1 cellular context compared by ENCODE assay signal in genomic region chr10:79180619-79181221, GRCh38.
TF ChIP-seq lines count a peak whose summit lies in the region.

No MANE protein-coding gene starts in this region.

TF ChIP-seq in K562, 482 proteins besides CTCF, POLR2A, EP300 and RAD21 (continued from another document):
- TF ChIP-seq ZNF395 (CRISPR knock-in tag; IDR thresholded peaks at IDR 0.05) (peak; percentile 44; the same call in 1 of the 2 replicates), MAX (CRISPR knock-in tag; IDR thresholded peaks at IDR 0.05) (0 out of 2 replicates have a peak, but pooled peaks have one; percentile 32), MNT (conservative IDR thresholded peaks at IDR 0.05) (no peak), FOSL1 (tag; conservative IDR thresholded peaks at IDR 0.05) (peak; percentile 54), GATAD2A (IDR thresholded peaks at IDR 0.05) (peak; percentile 75; the same call in 1 of the 2 replicates), PTRF (tag; IDR thresholded peaks at IDR 0.05) (no peak), NCOR1 (IDR thresholded peaks at IDR 0.05) (no peak), ZNF175 (CRISPR knock-in tag; IDR thresholded peaks at IDR 0.05; ENCODE audit: low read depth) (0 out of 2 replicates have a peak, but pooled peaks have one; percentile 50), ARID1B (IDR thresholded peaks at IDR 0.05) (0 out of 2 replicates have a peak, but pooled peaks have one; percentile 52), PHF20 (IDR thresholded peaks at IDR 0.05; ENCODE audit: partially characterized antibody) (no peak), DPF2 (IDR thresholded peaks at IDR 0.05) (peak; percentile 52; the same call in 1 of the 2 replicates), NR1H2 (CRISPR knock-in tag; IDR thresholded peaks at IDR 0.05) (no peak), HES1 (IDR thresholded peaks at IDR 0.05; ENCODE audit: low read depth) (no peak), LCOR (CRISPR knock-in tag; IDR thresholded peaks at IDR 0.05) (no peak), MBD2 (IDR thresholded peaks at IDR 0.05; ENCODE audit: borderline replicate concordance, low read depth) (no peak), ZNF766 (CRISPR knock-in tag; conservative IDR thresholded peaks at IDR 0.05) (0 out of 2 replicates have a peak, but pooled peaks have one; percentile 40), JUN (IDR thresholded peaks at IDR 0.05; ENCODE audit: borderline replicate concordance, low read depth, low read length) (peak; percentile 43; the same call in 1 of the 2 replicates), JUN (CRISPR knock-in tag; IDR thresholded peaks at IDR 0.05; ENCODE audit: borderline replicate concordance) (no peak), ATF3 (IDR thresholded peaks at IDR 0.05) (peak; percentile 64; the same call in 1 of the 2 replicates), ATF3 (CRISPR knock-in tag; conservative IDR thresholded peaks at IDR 0.05) (no peak), RNF2 (IDR thresholded peaks at IDR 0.05) (no peak)
